In the genomic region with DNA sequence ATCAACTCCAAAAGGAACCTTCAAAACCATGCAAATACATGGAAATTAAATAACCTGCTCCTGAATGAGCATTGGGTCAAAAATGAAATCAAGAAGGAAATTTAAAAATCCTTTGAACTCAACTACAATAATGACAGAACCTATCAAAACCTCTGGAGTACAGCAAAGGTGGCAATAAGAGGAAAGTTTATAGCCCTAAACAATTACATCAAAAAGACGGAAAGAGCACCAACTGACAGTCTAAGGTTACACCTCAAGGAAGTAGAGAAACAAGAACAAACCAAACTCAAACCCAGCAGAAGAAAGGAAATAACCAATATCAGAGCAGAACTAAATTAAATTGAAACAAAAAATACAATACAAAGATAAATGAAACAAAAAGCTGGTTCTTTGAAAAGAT, we compare ENCODE assay signal across 4 cellular contexts. TPM values are rescaled to one million over a fixed set of nuclear protein-coding genes. Genes with fewer than 3 reads are reported as not detected.
"Had no signal": no experiment of that assay in that cellular context is flagged by ENCODE, and none has a peak within 500 bp of the region (broad histone marks: within the 10 kb centered on the region; RNA-seq: fewer than 3 reads in every experiment).

No MANE protein-coding gene starts in this region.

RNA-seq across cellular contexts. Expression of a gene that starts 39.0 kb away (rescaled TPM):
- total RNA-seq: Peyer's patch, Right ventricle myocardium superior, RPMI7951 had no signal
- polyA plus RNA-seq: SK-N-SH had no signal
